In genomic region chr6:33364460-33365231, GRCh38 we compare ENCODE assay signal across 1 cellular context.
A peak's percentile ranks its signal among the peaks of the same experiment; 100 is the strongest.
TF ChIP-seq lines count a peak whose summit lies in the region.
"Not testable (repeated sequence)": the region's sequence is repeated elsewhere in the genome, so short reads cannot be mapped to it uniquely, and the experiment has no call there.

No MANE protein-coding gene starts in this region.

TF ChIP-seq in K562, 482 proteins besides CTCF, POLR2A, EP300 and RAD21 (continued from another document and continues in another):
- TF ChIP-seq ZNF395 (CRISPR knock-in tag; IDR thresholded peaks at IDR 0.05) (peak; percentile 21; the same call in 1 of the 2 replicates), MAX (CRISPR knock-in tag; IDR thresholded peaks at IDR 0.05) (peak; percentile 91), ELF4 (CRISPR knock-in tag; IDR thresholded peaks at IDR 0.05) (peak; percentile 65; the same call in 1 of the 2 replicates), RBFOX2 (IDR thresholded peaks at IDR 0.05; ENCODE audit: low read depth, low read length) (peak; percentile 45; the same call in 1 of the 2 replicates), DPF2 (IDR thresholded peaks at IDR 0.05) (peak; percentile 66), ZBTB26 (CRISPR knock-in tag; IDR thresholded peaks at IDR 0.05) (0 out of 2 replicates have a peak, but pooled peaks have one; percentile 57), FOXP1 (CRISPR knock-in tag; IDR thresholded peaks at IDR 0.05) (0 out of 2 replicates have a peak, but pooled peaks have one; percentile 36), NR2C2 (tag; IDR thresholded peaks at IDR 0.05) (peak; percentile 57; the same call in 1 of the 2 replicates), HDGF (IDR thresholded peaks at IDR 0.05) (0 out of 2 replicates have a peak, but pooled peaks have one; percentile 15), RCOR1 (IDR thresholded peaks at IDR 0.05; ENCODE audit: borderline replicate concordance in 1 of 2, low read depth in 2 of 2, low read length in 2 of 2) (peak in 1 of 2 experiments; percentile 38; a peak in 1 of 4 replicates), CXXC5 (CRISPR knock-in tag; IDR thresholded peaks at IDR 0.05) (0 out of 2 replicates have a peak, but pooled peaks have one; percentile 45), MAZ (CRISPR knock-in tag; conservative IDR thresholded peaks at IDR 0.05 in 1 of 2, IDR thresholded peaks at IDR 0.05 in 1 of 2) (0 out of 4 replicates have a peak, but pooled peaks of 1 of the 2 experiments have one; percentile 28), POLR2B (IDR thresholded peaks at IDR 0.05; ENCODE audit: low read depth, partially characterized antibody) (peak; percentile 52), ELF1 (tag; IDR thresholded peaks at IDR 0.05) (peak; percentile 41; the same call in 1 of the 2 replicates), SMAD4 (CRISPR knock-in tag; conservative IDR thresholded peaks at IDR 0.05) (0 out of 2 replicates have a peak, but pooled peaks have one; percentile 40), DEAF1 (CRISPR knock-in tag; IDR thresholded peaks at IDR 0.05) (0 out of 2 replicates have a peak, but pooled peaks have one; percentile 8), FOXK2 (conservative IDR thresholded peaks at IDR 0.05 in 1 of 2, IDR thresholded peaks at IDR 0.05 in 1 of 2; ENCODE audit: low read depth in 2 of 2) (peak in 1 of 2 experiments; percentile 68; a peak in 2 of 4 replicates), SMARCC2 (IDR thresholded peaks at IDR 0.05; ENCODE audit: low read depth) (0 out of 2 replicates have a peak, but pooled peaks have one; percentile 22), GABPA (tag; conservative IDR thresholded peaks at IDR 0.05; ENCODE audit: low read depth) (0 out of 2 replicates have a peak, but pooled peaks have one; percentile 16), POLR2G (IDR thresholded peaks at IDR 0.05; ENCODE audit: low read depth, low read length) (0 out of 2 replicates have a peak, but pooled peaks have one; percentile 29), PRDM10 (IDR thresholded peaks at IDR 0.05; ENCODE audit: partially characterized antibody) (peak; percentile 66), SUPT5H (IDR thresholded peaks at IDR 0.05) (peak; percentile 63; the same call in 1 of the 2 replicates), BHLHE40 (IDR thresholded peaks at IDR 0.05; ENCODE audit: low read length) (peak; percentile 80), NBN (IDR thresholded peaks at IDR 0.05; ENCODE audit: low read depth) (0 out of 2 replicates have a peak, but pooled peaks have one; percentile 40), KAT7 (CRISPR knock-in tag; IDR thresholded peaks at IDR 0.05; ENCODE audit: borderline replicate concordance) (peak; percentile 76; the same call in 1 of the 2 replicates), HDAC2 (IDR thresholded peaks at IDR 0.05) (0 out of 2 replicates have a peak, but pooled peaks have one; percentile 15), E2F6 (IDR thresholded peaks at IDR 0.05; ENCODE audit: borderline replicate concordance in 1 of 2, extremely low read depth in 1 of 2, insufficient read depth in 1 of 2, insufficient read length in 1 of 2, low read depth in 1 of 2, low read length in 1 of 2, poor library complexity in 1 of 2, severe bottlenecking in 1 of 2) (peak in 1 of 2 experiments; percentile 40), CBFA2T3 (IDR thresholded peaks at IDR 0.05) (peak; percentile 28; the same call in 1 of the 2 replicates)
- not testable (repeated sequence) for TF ChIP-seq NR2C2 (CRISPR knock-in tag; IDR thresholded peaks at IDR 0.05)
- TF ChIP-seq, protein P1, sequence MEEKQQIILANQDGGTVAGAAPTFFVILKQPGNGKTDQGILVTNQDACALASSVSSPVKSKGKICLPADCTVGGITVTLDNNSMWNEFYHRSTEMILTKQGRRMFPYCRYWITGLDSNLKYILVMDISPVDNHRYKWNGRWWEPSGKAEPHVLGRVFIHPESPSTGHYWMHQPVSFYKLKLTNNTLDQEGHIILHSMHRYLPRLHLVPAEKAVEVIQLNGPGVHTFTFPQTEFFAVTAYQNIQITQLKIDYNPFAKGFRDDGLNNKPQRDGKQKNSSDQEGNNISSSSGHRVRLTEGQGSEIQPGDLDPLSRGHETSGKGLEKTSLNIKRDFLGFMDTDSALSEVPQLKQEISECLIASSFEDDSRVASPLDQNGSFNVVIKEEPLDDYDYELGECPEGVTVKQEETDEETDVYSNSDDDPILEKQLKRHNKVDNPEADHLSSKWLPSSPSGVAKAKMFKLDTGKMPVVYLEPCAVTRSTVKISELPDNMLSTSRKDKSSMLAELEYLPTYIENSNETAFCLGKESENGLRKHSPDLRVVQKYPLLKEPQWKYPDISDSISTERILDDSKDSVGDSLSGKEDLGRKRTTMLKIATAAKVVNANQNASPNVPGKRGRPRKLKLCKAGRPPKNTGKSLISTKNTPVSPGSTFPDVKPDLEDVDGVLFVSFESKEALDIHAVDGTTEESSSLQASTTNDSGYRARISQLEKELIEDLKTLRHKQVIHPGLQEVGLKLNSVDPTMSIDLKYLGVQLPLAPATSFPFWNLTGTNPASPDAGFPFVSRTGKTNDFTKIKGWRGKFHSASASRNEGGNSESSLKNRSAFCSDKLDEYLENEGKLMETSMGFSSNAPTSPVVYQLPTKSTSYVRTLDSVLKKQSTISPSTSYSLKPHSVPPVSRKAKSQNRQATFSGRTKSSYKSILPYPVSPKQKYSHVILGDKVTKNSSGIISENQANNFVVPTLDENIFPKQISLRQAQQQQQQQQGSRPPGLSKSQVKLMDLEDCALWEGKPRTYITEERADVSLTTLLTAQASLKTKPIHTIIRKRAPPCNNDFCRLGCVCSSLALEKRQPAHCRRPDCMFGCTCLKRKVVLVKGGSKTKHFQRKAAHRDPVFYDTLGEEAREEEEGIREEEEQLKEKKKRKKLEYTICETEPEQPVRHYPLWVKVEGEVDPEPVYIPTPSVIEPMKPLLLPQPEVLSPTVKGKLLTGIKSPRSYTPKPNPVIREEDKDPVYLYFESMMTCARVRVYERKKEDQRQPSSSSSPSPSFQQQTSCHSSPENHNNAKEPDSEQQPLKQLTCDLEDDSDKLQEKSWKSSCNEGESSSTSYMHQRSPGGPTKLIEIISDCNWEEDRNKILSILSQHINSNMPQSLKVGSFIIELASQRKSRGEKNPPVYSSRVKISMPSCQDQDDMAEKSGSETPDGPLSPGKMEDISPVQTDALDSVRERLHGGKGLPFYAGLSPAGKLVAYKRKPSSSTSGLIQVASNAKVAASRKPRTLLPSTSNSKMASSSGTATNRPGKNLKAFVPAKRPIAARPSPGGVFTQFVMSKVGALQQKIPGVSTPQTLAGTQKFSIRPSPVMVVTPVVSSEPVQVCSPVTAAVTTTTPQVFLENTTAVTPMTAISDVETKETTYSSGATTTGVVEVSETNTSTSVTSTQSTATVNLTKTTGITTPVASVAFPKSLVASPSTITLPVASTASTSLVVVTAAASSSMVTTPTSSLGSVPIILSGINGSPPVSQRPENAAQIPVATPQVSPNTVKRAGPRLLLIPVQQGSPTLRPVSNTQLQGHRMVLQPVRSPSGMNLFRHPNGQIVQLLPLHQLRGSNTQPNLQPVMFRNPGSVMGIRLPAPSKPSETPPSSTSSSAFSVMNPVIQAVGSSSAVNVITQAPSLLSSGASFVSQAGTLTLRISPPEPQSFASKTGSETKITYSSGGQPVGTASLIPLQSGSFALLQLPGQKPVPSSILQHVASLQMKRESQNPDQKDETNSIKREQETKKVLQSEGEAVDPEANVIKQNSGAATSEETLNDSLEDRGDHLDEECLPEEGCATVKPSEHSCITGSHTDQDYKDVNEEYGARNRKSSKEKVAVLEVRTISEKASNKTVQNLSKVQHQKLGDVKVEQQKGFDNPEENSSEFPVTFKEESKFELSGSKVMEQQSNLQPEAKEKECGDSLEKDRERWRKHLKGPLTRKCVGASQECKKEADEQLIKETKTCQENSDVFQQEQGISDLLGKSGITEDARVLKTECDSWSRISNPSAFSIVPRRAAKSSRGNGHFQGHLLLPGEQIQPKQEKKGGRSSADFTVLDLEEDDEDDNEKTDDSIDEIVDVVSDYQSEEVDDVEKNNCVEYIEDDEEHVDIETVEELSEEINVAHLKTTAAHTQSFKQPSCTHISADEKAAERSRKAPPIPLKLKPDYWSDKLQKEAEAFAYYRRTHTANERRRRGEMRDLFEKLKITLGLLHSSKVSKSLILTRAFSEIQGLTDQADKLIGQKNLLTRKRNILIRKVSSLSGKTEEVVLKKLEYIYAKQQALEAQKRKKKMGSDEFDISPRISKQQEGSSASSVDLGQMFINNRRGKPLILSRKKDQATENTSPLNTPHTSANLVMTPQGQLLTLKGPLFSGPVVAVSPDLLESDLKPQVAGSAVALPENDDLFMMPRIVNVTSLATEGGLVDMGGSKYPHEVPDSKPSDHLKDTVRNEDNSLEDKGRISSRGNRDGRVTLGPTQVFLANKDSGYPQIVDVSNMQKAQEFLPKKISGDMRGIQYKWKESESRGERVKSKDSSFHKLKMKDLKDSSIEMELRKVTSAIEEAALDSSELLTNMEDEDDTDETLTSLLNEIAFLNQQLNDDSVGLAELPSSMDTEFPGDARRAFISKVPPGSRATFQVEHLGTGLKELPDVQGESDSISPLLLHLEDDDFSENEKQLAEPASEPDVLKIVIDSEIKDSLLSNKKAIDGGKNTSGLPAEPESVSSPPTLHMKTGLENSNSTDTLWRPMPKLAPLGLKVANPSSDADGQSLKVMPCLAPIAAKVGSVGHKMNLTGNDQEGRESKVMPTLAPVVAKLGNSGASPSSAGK (IDR thresholded peaks at IDR 0.05), result peak; percentile 60
- TF ChIP-seq, protein P2, sequence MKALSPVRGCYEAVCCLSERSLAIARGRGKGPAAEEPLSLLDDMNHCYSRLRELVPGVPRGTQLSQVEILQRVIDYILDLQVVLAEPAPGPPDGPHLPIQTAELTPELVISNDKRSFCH (CRISPR knock-in tag; IDR thresholded peaks at IDR 0.05), result not testable (repeated sequence)
- TF ChIP-seq, protein P2 (tag; IDR thresholded peaks at IDR 0.05), result 0 out of 2 replicates have a peak, but pooled peaks have one; percentile 55
